16 cellular contexts compared by ENCODE assay signal in genomic region chr2:239696559-239697207, GRCh38.
DNase-seq lines count a peak whose midpoint lies in the region; ATAC-seq and TF ChIP-seq lines count a peak whose summit lies in the region.
"Had no signal": no experiment of that assay in that cellular context is flagged by ENCODE, and none has a peak within 500 bp of the region (broad histone marks: within the 10 kb centered on the region; RNA-seq: fewer than 3 reads in every experiment).

No MANE protein-coding gene starts in this region.

- H3K4me1 Mint-ChIP-seq in neural crest cell = peaks cover 14% of the 10 kb centered on the region
- H3K4me1 Mint-ChIP-seq: CD4-positive, alpha-beta memory T cell had no signal

- H3K4me3 ChIP-seq in colonic mucosa (no peak overlapping the region), testis (no peak overlapping the region), Karpas-422 (ENCODE audit: low read length) (no peak overlapping the region), psoas muscle (no peak overlapping the region)
- H3K4me3 ChIP-seq: A549 had no signal

- H3K27me3 Mint-ChIP-seq in neural crest cell (ENCODE audit: low read depth) = no peaks in the 10 kb centered on the region
- H3K27me3 Mint-ChIP-seq: CD4-positive, alpha-beta memory T cell had no signal

- no peak for TF ChIP-seq POLR2A in testis (IDR thresholded peaks at IDR 0.05)

- H3K9ac ChIP-seq in colonic mucosa (ENCODE audit: low read depth in 2 of 2, low read length in 2 of 2) (no peak overlapping the region), Karpas-422 (ENCODE audit: low read length) (no peak overlapping the region)

- H3K4me1 ChIP-seq in colonic mucosa (no peaks in the 10 kb centered on the region), testis (peaks cover 3% of the 10 kb centered on the region), Karpas-422 (ENCODE audit: low read length) (no peaks in the 10 kb centered on the region), psoas muscle (peaks cover 15% of the 10 kb centered on the region)
- H3K4me1 ChIP-seq: A549, BE2C had no signal

- no peak overlapping the region for H3K4me2 ChIP-seq in Karpas-422 (ENCODE audit: low read depth, low read length, poor library complexity, severe bottlenecking)
- H3K4me2 ChIP-seq: A549 had no signal

- ATAC-seq in psoas muscle = no peak
- ATAC-seq: A549 had no signal

- WGBS in testis, 2 donors = 88 to 91% methylated on average over 13 of the region's 13 CpGs
- 90 to 92% (median 90%) methylated on average over 13 of the region's 13 CpGs for WGBS in psoas muscle, 3 donors

- H3K9me3 ChIP-seq in colonic mucosa (no peaks in the 10 kb centered on the region), testis (no peaks in the 10 kb centered on the region), Karpas-422 (ENCODE audit: low read length) (no peaks in the 10 kb centered on the region), psoas muscle (no peaks in the 10 kb centered on the region)
- H3K9me3 ChIP-seq: A549, BE2C had no signal

- peak overlapping the region; percentile 86 for H3K27ac Mint-ChIP-seq in neural crest cell (ENCODE audit: unreplicated experiment)
- H3K27ac Mint-ChIP-seq: H9 had no signal

- H3K79me2 ChIP-seq in Karpas-422 (ENCODE audit: low read length) = no peaks in the 10 kb centered on the region

- no peaks in the 10 kb centered on the region for H3K9me2 ChIP-seq in Karpas-422 (replicated peaks; ENCODE audit: insufficient read depth, low read length)

- H3K27me3 ChIP-seq in colonic mucosa (no peaks in the 10 kb centered on the region), testis (no peaks in the 10 kb centered on the region), Karpas-422 (ENCODE audit: low read length) (no peaks in the 10 kb centered on the region), psoas muscle (ENCODE audit: insufficient read depth in 3 of 3, low read length in 2 of 3) (no peaks in the 10 kb centered on the region)
- H3K27me3 ChIP-seq: BE2C had no signal

- intact Hi-C loops in colonic mucosa (cut with DNase I) = no loop called here
- intact Hi-C loops in testis (cut with DNase I; ENCODE audit: low total_unique reads) = no loop called here
- intact Hi-C loops in psoas muscle (cut with DNase I) = loop anchor here in 1 of 2 donors (10.0 kb wide), 1 partner anchor 188 kb away; no protein-coding TSS in a partner anchor

- H3K36me3 Mint-ChIP-seq in neural crest cell (ENCODE audit: low read depth) = no peaks in the 10 kb centered on the region
- H3K36me3 Mint-ChIP-seq: CD4-positive, alpha-beta memory T cell had no signal

- DNase-seq in colonic mucosa (peak; percentile 8), ecto neural progenitor cell (ENCODE audit: low spot score) (peak; percentile 20), neural crest cell (ENCODE audit: low read depth, low spot score) (no peak), testis (peak; percentile 6), HUDEP-2 (lab: John Stamatoyannopoulos, UW; ENCODE audit: unreplicated experiment in 76 of 76) (no peak), Karpas-422 (no peak), psoas muscle (no peak), hypothalamus (lab: John Stamatoyannopoulos, UW) (no peak)
- DNase-seq: BE2C; CD4-positive, alpha-beta memory T cell; DMS79; GDM1; GOT3; H9 had no signal

- H4K20me1 ChIP-seq in Karpas-422 (ENCODE audit: insufficient read depth, low read depth, low read length) = no peaks in the 10 kb centered on the region

- H3K4me3 Mint-ChIP-seq in neural crest cell = no peak overlapping the region
- H3K4me3 Mint-ChIP-seq: CD4-positive, alpha-beta memory T cell; H9 had no signal

- no peaks in the 10 kb centered on the region for H3K9me3 Mint-ChIP-seq in neural crest cell
- H3K9me3 Mint-ChIP-seq: CD4-positive, alpha-beta memory T cell; H9 had no signal

- no peak for TF ChIP-seq CTCF in colonic mucosa (IDR thresholded peaks at IDR 0.05)
- TF ChIP-seq CTCF in neural crest cell (conservative IDR thresholded peaks at IDR 0.05) = no peak
- no peak for TF ChIP-seq CTCF in testis (IDR thresholded peaks at IDR 0.05)
- no peak for TF ChIP-seq CTCF in psoas muscle (IDR thresholded peaks at IDR 0.05)

- no peaks in the 10 kb centered on the region for H3K36me3 ChIP-seq in colonic mucosa
- H3K36me3 ChIP-seq in testis (ENCODE audit: low read depth, missing control alignments) = no peaks in the 10 kb centered on the region
- H3K36me3 ChIP-seq in Karpas-422 (ENCODE audit: insufficient read depth, low read length) = no peaks in the 10 kb centered on the region
- H3K36me3 ChIP-seq in psoas muscle (ENCODE audit: insufficient read depth in 1 of 2, low read depth in 1 of 2) = no peaks in the 10 kb centered on the region
- H3K36me3 ChIP-seq: BE2C had no signal

- H3K27ac ChIP-seq in colonic mucosa (no peak overlapping the region), testis (no peak overlapping the region), Karpas-422 (ENCODE audit: low read length) (no peak overlapping the region), psoas muscle (no peak overlapping the region)
- H3K27ac ChIP-seq: A549, C4-2B had no signal

- H2AFZ ChIP-seq in Karpas-422 (ENCODE audit: low read length) = no peak overlapping the region

Comparison
In these comparisons a context has a peak if more than half of its experiments do, and no peak if none do; other contexts are left out.
1. DNase-seq: peak in colonic mucosa (single experiment), ecto neural progenitor cell (single experiment) and testis (single experiment); none in neural crest cell (single experiment), HUDEP-2 (0 of 76), Karpas-422 (single experiment), psoas muscle (0 of 2) and hypothalamus (0 of 51).